ENCODE assay signal across 9 cellular contexts in genomic region chr4:53640576-53641459, GRCh38. TPM values are rescaled to one million over a fixed set of nuclear protein-coding genes. Genes with fewer than 3 reads are reported as not detected.
DNase-seq lines count a peak whose midpoint lies in the region; ATAC-seq and TF ChIP-seq lines count a peak whose summit lies in the region.
"Had no signal": no experiment of that assay in that cellular context is flagged by ENCODE, and none has a peak within 500 bp of the region (broad histone marks: within the 10 kb centered on the region; RNA-seq: fewer than 3 reads in every experiment).

No MANE protein-coding gene starts in this region.

- no peaks in the 10 kb centered on the region for H3K4me1 ChIP-seq in gastroesophageal sphincter

- TF ChIP-seq CTCF in GM10266 (IDR thresholded peaks at IDR 0.05; ENCODE audit: control insufficient read depth, insufficient read depth, low read depth, missing control alignments) (no peak), gastroesophageal sphincter (IDR thresholded peaks at IDR 0.05) (no peak)

- 54 to 71% methylated on average over 7 to 8 of the region's 10 CpGs for WGBS in gastroesophageal sphincter (ENCODE audit: low coverage in 1 of 2), 2 donors

- no peak for TF ChIP-seq POLR2A in gastroesophageal sphincter (IDR thresholded peaks at IDR 0.05)

- peak; percentile 25 for DNase-seq in GM10266 (ENCODE audit: extremely low spot score)
- DNase-seq in astrocyte of the hippocampus (ENCODE audit: low read depth, low spot score): peak; percentile 82
- no peak for DNase-seq in ecto neural progenitor cell (ENCODE audit: low spot score)
- no peak for DNase-seq in HPDE6-E6E7 (ENCODE audit: extremely low spot score)
- DNase-seq: effector memory CD8-positive, alpha-beta T cell had no signal

- no peak for TF ChIP-seq EP300 in gastroesophageal sphincter (IDR thresholded peaks at IDR 0.05)

- no peaks in the 10 kb centered on the region for H3K9me3 ChIP-seq in gastroesophageal sphincter

- ATAC-seq in GM19467 (IDR thresholded peaks at IDR 0.05; ENCODE audit: unreplicated experiment) (peak; percentile 60), HG03196 (IDR thresholded peaks at IDR 0.05; ENCODE audit: unreplicated experiment) (peak; percentile 70), HG03139 (IDR thresholded peaks at IDR 0.05; ENCODE audit: unreplicated experiment) (no peak), gastroesophageal sphincter (no peak)
- ATAC-seq: effector memory CD8-positive, alpha-beta T cell had no signal

- no peak overlapping the region for H3K27ac ChIP-seq in gastroesophageal sphincter

- H3K36me3 ChIP-seq in gastroesophageal sphincter: no peaks in the 10 kb centered on the region

- no peak overlapping the region for H3K4me3 ChIP-seq in gastroesophageal sphincter

- H3K27me3 ChIP-seq in gastroesophageal sphincter: no peaks in the 10 kb centered on the region

RNA-seq across cellular contexts. Expression of gene LNX1, which starts 49.5 kb away (rescaled TPM):
- 10 to 100 TPM in 2 of 4 donors, 1 to 10 TPM in 2; 2.6 to 13.6 (median 7.2) TPM for total RNA-seq in gastroesophageal sphincter

Comparison
In these comparisons a context has a peak if more than half of its experiments do, and no peak if none do; other contexts are left out.
1. DNase-seq: peak in GM10266 (single experiment) and astrocyte of the hippocampus (single experiment); none in ecto neural progenitor cell (single experiment) and HPDE6-E6E7 (single experiment).
2. ATAC-seq: peak in GM19467 (single experiment) and HG03196 (single experiment); none in HG03139 (single experiment) and gastroesophageal sphincter (single experiment).